In genomic region chr2:22355816-22356433, GRCh38 we compare ENCODE assay signal across 1 cellular context.
TF ChIP-seq lines count a peak whose summit lies in the region.

No MANE protein-coding gene starts in this region.

TF ChIP-seq in H1, 55 proteins besides CTCF, POLR2A, EP300 and RAD21 (continued from another document):
- TF ChIP-seq KDM5A (IDR thresholded peaks at IDR 0.05; ENCODE audit: low read length) (no peak), BRCA1 (IDR thresholded peaks at IDR 0.05; ENCODE audit: low read depth, low read length) (no peak), SP2 (IDR thresholded peaks at IDR 0.05; ENCODE audit: low read length) (no peak)
